Comparison of ENCODE assay signal across 8 cellular contexts in genomic region chr15:96053039-96054021, GRCh38.
DNase-seq lines count a peak whose midpoint lies in the region; ATAC-seq, FAIRE-seq and TF ChIP-seq lines count a peak whose summit lies in the region.

No MANE protein-coding gene starts in this region.

- no peak overlapping the region for H3K56ac ChIP-seq in H1 (replicated peaks; ENCODE audit: insufficient read length, low read depth, low read length)

- no peak overlapping the region for H2BK120ac ChIP-seq in H1 (replicated peaks; ENCODE audit: low read depth, low read length)

- peak; percentile 35 for ATAC-seq in HG02678 (IDR thresholded peaks at IDR 0.05; ENCODE audit: unreplicated experiment)
- no peak for ATAC-seq in HG03095 (IDR thresholded peaks at IDR 0.05; ENCODE audit: unreplicated experiment)

- H3K79me1 ChIP-seq in H1 (ENCODE audit: low read depth, low read length): no peaks in the 10 kb centered on the region

- DNase-seq in NCI-H460 (ENCODE audit: extremely low read depth, low read depth) (peak; percentile 16), H1 (ENCODE audit: low read depth in 1 of 2, low spot score in 2 of 2) (peak in 1 of 2 experiments; percentile 70), NCI-H1436 treated with DMSO at 0.1 percent for 48 hours (lab: John Stamatoyannopoulos, UW) (no peak), T-helper 2 cell (no peak), GM03348 (ENCODE audit: low spot score) (no peak)

- H3K4me2 ChIP-seq in H1 (ENCODE audit: insufficient read depth in 1 of 2, low read depth in 2 of 2, low read length in 2 of 2): peak overlapping the region; percentile 82 to 91

- TF ChIP-seq CTCF in H1 (IDR thresholded peaks at IDR 0.05; ENCODE audit: control extremely low read depth in 1 of 3, insufficient read depth in 1 of 3, low read depth in 1 of 3, low read length in 3 of 3): no peak

- no peak overlapping the region for H3K27ac ChIP-seq in H1 (ENCODE audit: low read depth, low read length)

- H3K4me1 ChIP-seq in H1 (replicated peaks in 1 of 4; ENCODE audit: control insufficient read depth in 3 of 4, insufficient read depth in 4 of 4, low read length in 3 of 4) (peaks cover 0 to 8% (median 6%) of the 10 kb centered on the region in 4 experiments; a peak in 4 of 7 replicates), mononuclear cell (ENCODE audit: insufficient read depth, low read length) (peaks cover 21% of the 10 kb centered on the region)

- H2BK12ac ChIP-seq in H1 (ENCODE audit: low read depth, low read length): no peak overlapping the region

- peak overlapping the region; percentile 85 for H4K8ac ChIP-seq in H1 (ENCODE audit: extremely low read depth, insufficient read depth, low read length)

- peaks cover 28 to 71% (median 52%) of the 10 kb centered on the region in 4 experiments for H3K27me3 ChIP-seq in H1 (replicated peaks in 1 of 4; ENCODE audit: control insufficient read depth in 3 of 4, extremely low read depth in 1 of 4, insufficient read depth in 3 of 4, low read length in 3 of 4)
- H3K27me3 ChIP-seq in mononuclear cell (ENCODE audit: insufficient read depth, low read length): peaks cover 52% of the 10 kb centered on the region

- H3K4me3 ChIP-seq in H1 (ENCODE audit: extremely low read depth in 1 of 4, insufficient read depth in 2 of 4, low read depth in 3 of 4, low read length in 4 of 4) (peak overlapping the region; percentile 11 to 57 (median 35); a peak in 7 of 8 replicates), mononuclear cell (ENCODE audit: low read length) (peak overlapping the region; percentile 5)

- no peaks in the 10 kb centered on the region for H3K79me2 ChIP-seq in H1 (ENCODE audit: control insufficient read depth in 1 of 2, insufficient read depth in 2 of 2, low read length in 2 of 2)

- peaks cover 8% of the 10 kb centered on the region; the same call in 1 of the 2 replicates for H3K23me2 ChIP-seq in H1 (ENCODE audit: low read depth, low read length)

- H2BK5ac ChIP-seq in H1 (ENCODE audit: low read depth, low read length): no peak overlapping the region

- H4K5ac ChIP-seq in H1 (ENCODE audit: insufficient read length, low read depth, low read length): no peak overlapping the region

- TF ChIP-seq EP300 in H1 (IDR thresholded peaks at IDR 0.05; ENCODE audit: borderline replicate concordance in 1 of 2, low read depth in 2 of 2, low read length in 2 of 2): no peak

- no peak overlapping the region for H2AK5ac ChIP-seq in H1 (ENCODE audit: low read depth, low read length)

- no peak overlapping the region for H3K14ac ChIP-seq in H1 (ENCODE audit: insufficient read length)

- no peak overlapping the region for H2AFZ ChIP-seq in H1 (ENCODE audit: low read length)

- whole genome bisulfite sequencing in H1 (ENCODE audit: extremely low coverage in 1 of 2, insufficient coverage in 1 of 2, insufficient read length in 1 of 2, insufficient replicate concordance in 2 of 2, low coverage in 1 of 2, low lambda C conversion rate in 2 of 2, missing lambda C conversion rate in 1 of 2), 2 experiments: 2% methylated on average over 42 of the region's 42 CpGs; no CpG with 5 or more reads in 1 of the 2 experiments

- CTCF ChIA-PET in H1 (lab: Charles Lee; ENCODE audit: partially characterized antibody): interaction anchor here (0.6 to 1.6 kb wide), 7 partner anchors 18 to 293 kb away, joined by 3 to 4 read pairs (median 3); no protein-coding TSS in a partner anchor

- no peak overlapping the region for H3K18ac ChIP-seq in H1 (ENCODE audit: extremely low read depth, low read length)

- peaks cover 0 to 2% of the 10 kb centered on the region in 2 experiments for H4K20me1 ChIP-seq in H1 (replicated peaks in 1 of 2; ENCODE audit: control insufficient read depth in 1 of 2, insufficient read depth in 2 of 2, low read length in 2 of 2)

- 0 out of 8 replicates have a peak, but pooled peaks cover 0 to 2% (median 0%) of the 10 kb centered on the region in 4 experiments for H3K36me3 ChIP-seq in H1 (ENCODE audit: control insufficient read depth in 2 of 4, insufficient read depth in 4 of 4, low read length in 3 of 4)

- POLR2A ChIA-PET in H1 (lab: Charles Lee; ENCODE audit: partially characterized antibody): interaction anchor here (1.6 kb wide), 1 partner anchor 17 kb away, joined by 3 read pairs; no protein-coding TSS in a partner anchor

- H4K91ac ChIP-seq in H1 (replicated peaks; ENCODE audit: insufficient read length, low read length): no peak overlapping the region

- no peak overlapping the region for H3K4ac ChIP-seq in H1 (replicated peaks; ENCODE audit: insufficient read length, low read depth, low read length)

- no peak overlapping the region for H3K9ac ChIP-seq in H1 (replicated peaks in 1 of 4; ENCODE audit: extremely low read depth in 1 of 4, low read depth in 3 of 4, low read length in 3 of 4)

- H2BK15ac ChIP-seq in H1 (ENCODE audit: low read length): no peak overlapping the region

- no peak overlapping the region for H2BK20ac ChIP-seq in H1 (ENCODE audit: low read length)

- TF ChIP-seq RAD21 in H1 (IDR thresholded peaks at IDR 0.05 in 1 of 2, conservative IDR thresholded peaks at IDR 0.05 in 1 of 2; ENCODE audit: low read depth in 2 of 2, low read length in 2 of 2): no peak

- H3K9me3 ChIP-seq in H1 (ENCODE audit: insufficient read depth in 2 of 2, low read depth in 1 of 2, low read length in 1 of 2) (no peaks in the 10 kb centered on the region), mononuclear cell (ENCODE audit: low read depth, low read length) (no peaks in the 10 kb centered on the region)

- FAIRE-seq in H1 (lab: Jason Lieb, UNC): no peak

- no peak for TF ChIP-seq POLR2A in H1 (IDR thresholded peaks at IDR 0.05; ENCODE audit: control extremely low read depth in 1 of 2, low read depth in 2 of 2, low read length in 2 of 2)

- no peak overlapping the region for H3K23ac ChIP-seq in H1 (ENCODE audit: insufficient read length)

TF ChIP-seq in H1, 55 proteins besides CTCF, POLR2A, EP300 and RAD21 (continues in another document):
- TF ChIP-seq GTF2F1 (IDR thresholded peaks at IDR 0.05; ENCODE audit: borderline replicate concordance, low read depth, low read length): no peak
- no peak for TF ChIP-seq EGR1 (IDR thresholded peaks at IDR 0.05; ENCODE audit: borderline replicate concordance, low read depth, low read length)
- peak; percentile 52; the same call in 1 of the 2 replicates for TF ChIP-seq CEBPB (IDR thresholded peaks at IDR 0.05; ENCODE audit: low read depth, low read length)
- peak; percentile 23 for TF ChIP-seq EZH2 (IDR thresholded peaks at IDR 0.05; ENCODE audit: low read depth, low read length, severe bottlenecking)
- TF ChIP-seq E2F6 (IDR thresholded peaks at IDR 0.05): 0 out of 2 replicates have a peak, but pooled peaks have one; percentile 44
